24 cellular contexts compared by ENCODE assay signal in genomic region chr2:120225549-120226065, GRCh38. TPM values are rescaled to one million over a fixed set of nuclear protein-coding genes. Genes with fewer than 3 reads are reported as not detected.
DNase-seq lines count a peak whose midpoint lies in the region; ATAC-seq and TF ChIP-seq lines count a peak whose summit lies in the region.
"Had no signal": no experiment of that assay in that cellular context is flagged by ENCODE, and none has a peak within 500 bp of the region (broad histone marks: within the 10 kb centered on the region; RNA-seq: fewer than 3 reads in every experiment).

No MANE protein-coding gene starts in this region.

- H3K27me3 ChIP-seq in heart left ventricle = no peaks in the 10 kb centered on the region
- H3K27me3 ChIP-seq in GM23338 (ENCODE audit: insufficient read depth) = peaks cover 29% of the 10 kb centered on the region
- H3K27me3 ChIP-seq: heart right ventricle had no signal

- H3K27me3 Mint-ChIP-seq in T-helper 2 cell treated with Interferon-gamma antibody and Interleukin-4, amounts not matched to agents 5 μg/mL and 100 μg/mL, for 36 hours (ENCODE audit: low read depth) = no peaks in the 10 kb centered on the region
- H3K27me3 Mint-ChIP-seq in memory B cell (no peaks in the 10 kb centered on the region), GM23338 (ENCODE audit: insufficient read depth, low read depth, poor library complexity) (peaks cover 35% of the 10 kb centered on the region)
- H3K27me3 Mint-ChIP-seq: activated naive CD4-positive, alpha-beta T cell treated with anti-CD3 and anti-CD28 coated beads, Interleukin-2, amount 50 U/mL, for 24 hours; stimulated activated naive CD8-positive, alpha-beta T cell treated with anti-CD3 and anti-CD28 coated beads, Interleukin-15, amount 100 ng/mL, for 72 hours had no signal

- peaks cover 11% of the 10 kb centered on the region; the same call in 1 of the 2 replicates for H4K20me1 ChIP-seq in GM23338 (replicated peaks; ENCODE audit: insufficient read depth)

- H3K4me1 Mint-ChIP-seq in T-helper 2 cell treated with Interferon-gamma antibody and Interleukin-4, amounts not matched to agents 5 μg/mL and 100 μg/mL, for 36 hours (ENCODE audit: low read depth) = peaks cover 72% of the 10 kb centered on the region
- peaks cover 41% of the 10 kb centered on the region for H3K4me1 Mint-ChIP-seq in memory B cell
- H3K4me1 Mint-ChIP-seq in GM23338 = peaks cover 18% of the 10 kb centered on the region

- peaks cover 0 to 13% (median 0%) of the 10 kb centered on the region in 9 donors for H3K36me3 ChIP-seq in heart left ventricle
- H3K36me3 ChIP-seq in GM23338 (ENCODE audit: insufficient read depth) = no peaks in the 10 kb centered on the region; the same call in 1 of the 2 replicates

- H3F3A ChIP-seq in GM23338 (replicated peaks; ENCODE audit: low read depth) = no peaks in the 10 kb centered on the region

- H3K4me1 ChIP-seq in heart left ventricle (peaks cover 0 to 41% (median 25%) of the 10 kb centered on the region in 12 donors), GM23338 (ENCODE audit: insufficient read depth) (no peaks in the 10 kb centered on the region; the same call in 1 of the 2 replicates)

- peaks cover 6% of the 10 kb centered on the region for H3K9me3 Mint-ChIP-seq in T-helper 2 cell treated with Interferon-gamma antibody and Interleukin-4, amounts not matched to agents 5 μg/mL and 100 μg/mL, for 36 hours
- H3K9me3 Mint-ChIP-seq in memory B cell = no peaks in the 10 kb centered on the region
- H3K9me3 Mint-ChIP-seq in GM23338 = peaks cover 13% of the 10 kb centered on the region

- TF ChIP-seq CTCF in heart left ventricle (IDR thresholded peaks at IDR 0.05) = no peak
- no peak for TF ChIP-seq CTCF in GM23338 (conservative IDR thresholded peaks at IDR 0.05; ENCODE audit: low read depth in 2 of 2)

- H2AFZ ChIP-seq in GM23338 = no peak overlapping the region

- ATAC-seq in left ventricle myocardium superior (no peak), heart left ventricle (no peak), memory B cell (ENCODE audit: low read depth) (no peak), GM21717 (IDR thresholded peaks at IDR 0.05; ENCODE audit: unreplicated experiment) (no peak), GM23338 (no peak)
- ATAC-seq: activated T-cell treated with anti-CD3 and anti-CD28 coated beads, Interleukin-2, amount 50 U/mL, for 72 hours; esophagus mucosa; heart right ventricle; left colon; Panc1; stimulated activated naive CD8-positive, alpha-beta T cell treated with anti-CD3 and anti-CD28 coated beads, Interleukin-15, amount 100 ng/mL, for 72 hours had no signal

- peaks cover 0 to 11% (median 0%) of the 10 kb centered on the region in 12 donors for H3K9me3 ChIP-seq in heart left ventricle

- peaks cover 12% of the 10 kb centered on the region for H3K79me2 ChIP-seq in GM23338 (replicated peaks; ENCODE audit: insufficient read depth)

- peak overlapping the region; percentile 34 for H3K4me3 Mint-ChIP-seq in T-helper 2 cell treated with Interferon-gamma antibody and Interleukin-4, amounts not matched to agents 5 μg/mL and 100 μg/mL, for 36 hours
- no peak overlapping the region for H3K4me3 Mint-ChIP-seq in memory B cell
- no peak overlapping the region for H3K4me3 Mint-ChIP-seq in GM23338
- H3K4me3 Mint-ChIP-seq: activated naive CD4-positive, alpha-beta T cell treated with anti-CD3 and anti-CD28 coated beads, Interleukin-2, amount 50 U/mL, for 24 hours; endodermal cell had no signal

- H3K9me2 ChIP-seq in GM23338 (ENCODE audit: insufficient read depth) = peaks cover 6% of the 10 kb centered on the region; the same call in 1 of the 2 replicates

- H3K27ac ChIP-seq in heart left ventricle (no peak overlapping the region), GM23338 (ENCODE audit: low read depth) (no peak overlapping the region)
- H3K27ac ChIP-seq: heart right ventricle had no signal

- no peak overlapping the region for H3K4me2 ChIP-seq in GM23338

- no peak overlapping the region for H3K27ac Mint-ChIP-seq in T-helper 2 cell treated with Interferon-gamma antibody and Interleukin-4, amounts not matched to agents 5 μg/mL and 100 μg/mL, for 36 hours
- peak overlapping the region; percentile 72 for H3K27ac Mint-ChIP-seq in memory B cell
- H3K27ac Mint-ChIP-seq in GM23338 = no peak overlapping the region
- H3K27ac Mint-ChIP-seq: activated naive CD4-positive, alpha-beta T cell treated with anti-CD3 and anti-CD28 coated beads, Interleukin-2, amount 50 U/mL, for 24 hours; endodermal cell; stimulated activated naive CD8-positive, alpha-beta T cell treated with anti-CD3 and anti-CD28 coated beads, Interleukin-15, amount 100 ng/mL, for 72 hours had no signal

- TF ChIP-seq POLR2A in heart left ventricle (IDR thresholded peaks at IDR 0.05) = no peak

- WGBS in heart left ventricle, 4 donors = 91 to 97% (median 94%) methylated on average over 8 to 9 of the region's 9 CpGs

- H3K36me3 Mint-ChIP-seq in T-helper 2 cell treated with Interferon-gamma antibody and Interleukin-4, amounts not matched to agents 5 μg/mL and 100 μg/mL, for 36 hours (ENCODE audit: low read depth) = peaks cover 62% of the 10 kb centered on the region
- peaks cover 4% of the 10 kb centered on the region for H3K36me3 Mint-ChIP-seq in memory B cell
- peaks cover 20% of the 10 kb centered on the region for H3K36me3 Mint-ChIP-seq in GM23338 (ENCODE audit: low read depth)

- intact Hi-C loops in left ventricle myocardium superior (cut with micrococcal nuclease) (no loop called here), heart left ventricle (cut with DNase I) (loop anchor here in 4 of 10 donors (5.0 to 10.0 kb wide), 2 partner anchors 87 to 89 kb away; no protein-coding TSS in a partner anchor)

- H3K4me3 ChIP-seq in heart left ventricle = no peak overlapping the region
- no peak overlapping the region for H3K4me3 ChIP-seq in GM23338
- H3K4me3 ChIP-seq: heart right ventricle had no signal

- DNase-seq in T-helper 2 cell treated with Interferon-gamma antibody and Interleukin-4, amounts not matched to agents 5 μg/mL and 100 μg/mL, for 36 hours (ENCODE audit: low spot score) = no peak
- DNase-seq in T-helper 2 cell = no peak
- peak; percentile 21 for DNase-seq in left ventricle myocardium superior
- DNase-seq in heart left ventricle = no peak
- no peak for DNase-seq in memory B cell (ENCODE audit: low spot score in 2 of 2)
- no peak for DNase-seq in NCI-H2107 treated with DMSO at 0.1 percent for 48 hours (lab: John Stamatoyannopoulos, UW; ENCODE audit: unreplicated experiment)
- DNase-seq in GM23338 (ENCODE audit: low spot score) = no peak
- DNase-seq: activated CD4-positive, CD25-positive, alpha-beta regulatory T cell treated with anti-CD3 and anti-CD28 coated beads, Interleukin-2, amount 50 U/mL, for 72 hours; activated T-cell treated with anti-CD3 and anti-CD28 coated beads, Interleukin-2, amount 50 U/mL, for 72 hours; AML-193; central memory CD4-positive, alpha-beta T cell; DMS79; foreskin fibroblast; GDM1; heart right ventricle; NCI-H2171; stimulated activated naive CD8-positive, alpha-beta T cell treated with anti-CD3 and anti-CD28 coated beads, Interleukin-15, amount 100 ng/mL, for 72 hours; SW 1271 had no signal

TF ChIP-seq in GM23338, 12 proteins besides CTCF, POLR2A, EP300 and RAD21 (continues in another document):
- no peak for TF ChIP-seq EZH2phosphoT487 (IDR thresholded peaks at IDR 0.05; ENCODE audit: unreplicated experiment)
- TF ChIP-seq EZH2 (IDR thresholded peaks at IDR 0.05; ENCODE audit: low read depth, unreplicated experiment) = no peak

RNA-seq across cellular contexts. Expression of gene TMEM185B, which starts 2.4 kb away (rescaled TPM):
- 22.9 TPM for total RNA-seq in left ventricle myocardium superior
- total RNA-seq in heart left ventricle = 10 to 100 TPM; 16.1 to 29.8 (median 26.8) TPM
- polyA plus RNA-seq in heart left ventricle = 10 to 100 TPM in 1 of 2 donors, 1 to 10 TPM in 1; 7.8 to 21.2 TPM
- total RNA-seq in GM23338 (2014; rRNA removed; shearing (Covaris generic)) = 15.2 and 24.4 TPM in 2 replicates
- 3.9 and 6.1 TPM in 2 replicates for polyA plus RNA-seq in GM23338 (2016; fragmentation: Nextera tagmentation; extraction: Ambion mirVana)

RNA-seq across cellular contexts. Expression of gene RALB, which starts 27.0 kb away (rescaled TPM):
- total RNA-seq in left ventricle myocardium superior (52.6 TPM), heart left ventricle (10 to 100 TPM; 35.7 to 59.9 (median 45.1) TPM)
- polyA plus RNA-seq in heart left ventricle (100 to 1,000 TPM in 1 of 2 donors, 10 to 100 TPM in 1; 30.5 to 111 TPM), GM23338 (2016; fragmentation: Nextera tagmentation; extraction: Ambion mirVana) (15.2 and 16.2 TPM in 2 replicates)
- total RNA-seq in GM23338 (2014; rRNA removed; shearing (Covaris generic)) = 16.4 and 17.4 TPM in 2 replicates
